ENCODE assay signal across 8 cellular contexts in genomic region chr18:11947214-11948119, GRCh38. TPM values are rescaled to one million over a fixed set of nuclear protein-coding genes. Genes with fewer than 3 reads are reported as not detected.
A peak's percentile ranks its signal among the peaks of the same experiment; 100 is the strongest.
DNase-seq lines count a peak whose midpoint lies in the region; ATAC-seq and TF ChIP-seq lines count a peak whose summit lies in the region.

No MANE protein-coding gene starts in this region.

- TF ChIP-seq EP300 in gastroesophageal sphincter (IDR thresholded peaks at IDR 0.05) = no peak

- TF ChIP-seq CTCF in gastroesophageal sphincter (IDR thresholded peaks at IDR 0.05) = peak in 1 of 4 experiments; percentile 33

- no peaks in the 10 kb centered on the region for H3K27me3 Mint-ChIP-seq in activated naive CD4-positive, alpha-beta T cell treated with anti-CD3 and anti-CD28 coated beads for 36 hours (ENCODE audit: low read depth)

- intact Hi-C loops in activated naive CD4-positive, alpha-beta T cell treated with anti-CD3 and anti-CD28 coated beads for 36 hours (cut with micrococcal nuclease) = loop anchor here (1.0 kb wide), 3 partner anchors 34 to 96 kb away; partner anchors contain the start of genes CHMP1B, IMPA2 and MPPE1

- WGBS in gastroesophageal sphincter (ENCODE audit: low coverage in 1 of 2), 2 donors = 0 to 1% methylated on average over 12 to 17 of the region's 52 CpGs

- H3K4me3 Mint-ChIP-seq in activated naive CD4-positive, alpha-beta T cell treated with anti-CD3 and anti-CD28 coated beads for 36 hours = peak overlapping the region; percentile 83

- peaks cover 7 to 47% (median 10%) of the 10 kb centered on the region in 3 donors for H3K4me1 ChIP-seq in gastroesophageal sphincter

- peak in 1 of 2 donors; percentile 61 for TF ChIP-seq POLR2A in gastroesophageal sphincter (IDR thresholded peaks at IDR 0.05)

- H3K27me3 ChIP-seq in gastroesophageal sphincter = no peaks in the 10 kb centered on the region

- peak overlapping the region; percentile 81 for H3K27ac Mint-ChIP-seq in activated naive CD4-positive, alpha-beta T cell treated with anti-CD3 and anti-CD28 coated beads for 36 hours

- peak overlapping the region; percentile 92 to 99 (median 96) for H3K27ac ChIP-seq in gastroesophageal sphincter

- H3K9me3 Mint-ChIP-seq in activated naive CD4-positive, alpha-beta T cell treated with anti-CD3 and anti-CD28 coated beads for 36 hours = no peaks in the 10 kb centered on the region

- H3K9me3 ChIP-seq in gastroesophageal sphincter = no peaks in the 10 kb centered on the region

- no peaks in the 10 kb centered on the region for H3K36me3 ChIP-seq in gastroesophageal sphincter

- ATAC-seq in GM18907 (IDR thresholded peaks at IDR 0.05; ENCODE audit: unreplicated experiment) (peak; percentile 94), HG03159 (IDR thresholded peaks at IDR 0.05; ENCODE audit: unreplicated experiment) (peak; percentile 85), gastroesophageal sphincter (peak; percentile 94)

- no peaks in the 10 kb centered on the region for H3K36me3 Mint-ChIP-seq in activated naive CD4-positive, alpha-beta T cell treated with anti-CD3 and anti-CD28 coated beads for 36 hours (ENCODE audit: low read depth)

- peak overlapping the region; percentile 43 to 59 for H3K4me3 ChIP-seq in gastroesophageal sphincter

- DNase-seq in A172 (ENCODE audit: low spot score) (peak; percentile 98), SIG-M5 (lab: John Stamatoyannopoulos, UW) (peak; percentile 50), non-pigmented ciliary epithelial cell (ENCODE audit: low read depth) (peak; percentile 96), superior temporal gyrus (ENCODE audit: extremely low spot score) (peak; percentile 74)
- peak; percentile 80 for DNase-seq in activated naive CD4-positive, alpha-beta T cell treated with anti-CD3 and anti-CD28 coated beads for 36 hours

- CTCF ChIA-PET in activated naive CD4-positive, alpha-beta T cell treated with anti-CD3 and anti-CD28 coated beads for 36 hours (lab: Charles Lee) = interaction anchor here (1.5 to 2.7 kb wide), 2 partner anchors 10 to 91 kb away, joined by 11 to 21 read pairs; no protein-coding TSS in a partner anchor

- H3K4me1 Mint-ChIP-seq in activated naive CD4-positive, alpha-beta T cell treated with anti-CD3 and anti-CD28 coated beads for 36 hours (ENCODE audit: low read depth) = peaks cover 4% of the 10 kb centered on the region

RNA-seq across cellular contexts. Expression of gene IMPA2, which starts 33.8 kb away (rescaled TPM):
- total RNA-seq in A172 (2014; rRNA removed; shearing (Covaris generic)) = 12.9 and 17.6 TPM in 2 replicates
- 10 to 100 TPM; 23.6 to 28.9 TPM for total RNA-seq in activated naive CD4-positive, alpha-beta T cell treated with anti-CD3 and anti-CD28 coated beads for 36 hours
- 100 to 1,000 TPM; 112 to 385 (median 215) TPM for total RNA-seq in gastroesophageal sphincter

RNA-seq across cellular contexts. Expression of gene MPPE1, which starts 39.4 kb away (rescaled TPM):
- total RNA-seq in A172 (2014; rRNA removed; shearing (Covaris generic)) = 12.3 and 21.4 TPM in 2 replicates
- 10 to 100 TPM; 30.4 to 34.3 TPM for total RNA-seq in activated naive CD4-positive, alpha-beta T cell treated with anti-CD3 and anti-CD28 coated beads for 36 hours
- 10 to 100 TPM; 19.5 to 33.8 (median 21.4) TPM for total RNA-seq in gastroesophageal sphincter

Comparison
In these comparisons a context has a peak if more than half of its experiments do, and no peak if none do; other contexts are left out.
1. Peak in every context shown above with its lines: DNase-seq, ATAC-seq, H3K4me3 ChIP-seq and H3K27ac ChIP-seq.